Comparison of ENCODE assay signal across 21 cellular contexts in genomic region chr3:170454468-170454867, GRCh38. TPM values are rescaled to one million over a fixed set of nuclear protein-coding genes. Genes with fewer than 3 reads are reported as not detected.
A peak's percentile ranks its signal among the peaks of the same experiment; 100 is the strongest.
DNase-seq lines count a peak whose midpoint lies in the region; ATAC-seq, FAIRE-seq and TF ChIP-seq lines count a peak whose summit lies in the region.
"Had no signal": no experiment of that assay in that cellular context is flagged by ENCODE, and none has a peak within 500 bp of the region (broad histone marks: within the 10 kb centered on the region; RNA-seq: fewer than 3 reads in every experiment).

No MANE protein-coding gene starts in this region.

- ATAC-seq in left cardiac atrium (no peak), Right ventricle myocardium superior (ENCODE audit: poor library complexity) (no peak), left colon (no peak)

- H3K36me3 ChIP-seq in endothelial cell of umbilical vein (ENCODE audit: control insufficient read depth in 2 of 2, extremely low read depth in 1 of 2, insufficient read depth in 2 of 2, low read length in 2 of 2), result no peaks in the 10 kb centered on the region
- H3K36me3 ChIP-seq: BE2C had no signal

- no peak overlapping the region for H3K4me3 Mint-ChIP-seq in mesothelial cell of epicardium
- H3K4me3 Mint-ChIP-seq: CD4-positive, alpha-beta memory T cell; H9 had no signal

- DNase-seq in left cardiac atrium (peak; percentile 33), Right ventricle myocardium superior (no peak), endothelial cell of umbilical vein (ENCODE audit: low read depth, low spot score) (peak; percentile 17), mesothelial cell of epicardium (ENCODE audit: low spot score in 2 of 2, unreplicated experiment in 2 of 2) (no peak), Ammon's horn (ENCODE audit: low spot score) (no peak), left colon (no peak)
- no peak for DNase-seq in activated effector memory CD4-positive, alpha-beta T cell treated with Interleukin-2 at 50 U/mL for 16 hours
- DNase-seq: BE2C; CD4-positive, alpha-beta memory T cell; COR-L47; DMS153; DMS79 treated with DMSO at 0.1 percent for 48 hours; EL; GOT3; H9 had no signal

- peak overlapping the region; percentile 12 for H3K4me2 ChIP-seq in endothelial cell of umbilical vein (ENCODE audit: insufficient read depth, low read length)

- TF ChIP-seq CTCF in endothelial cell of umbilical vein (IDR thresholded peaks at IDR 0.05; ENCODE audit: extremely low read depth in 1 of 2, insufficient read depth in 1 of 2, low read depth in 1 of 2, low read length in 2 of 2) (no peak), mesothelial cell of epicardium (IDR thresholded peaks at IDR 0.05; ENCODE audit: unreplicated experiment) (no peak)

- H3K4me1 Mint-ChIP-seq in mesothelial cell of epicardium, result peaks cover 19% of the 10 kb centered on the region
- H3K4me1 Mint-ChIP-seq: CD4-positive, alpha-beta memory T cell had no signal

- peaks cover 4% of the 10 kb centered on the region for H3K4me1 ChIP-seq in endothelial cell of umbilical vein (ENCODE audit: control insufficient read depth, extremely low read depth, insufficient read depth, low read length)

- no peak overlapping the region for H3K9ac ChIP-seq in endothelial cell of umbilical vein (replicated peaks; ENCODE audit: extremely low read depth, insufficient read depth, low read length)

- peak overlapping the region; percentile 43 for H3K27ac Mint-ChIP-seq in mesothelial cell of epicardium
- H3K27ac Mint-ChIP-seq: H9 had no signal

- no peaks in the 10 kb centered on the region for H3K27me3 Mint-ChIP-seq in mesothelial cell of epicardium (ENCODE audit: low read depth)

- intact Hi-C loops in left cardiac atrium (cut with DNase I) (no loop called here), Right ventricle myocardium superior (cut with DNase I) (no loop called here), endothelial cell of umbilical vein (cut with micrococcal nuclease) (no loop called here), left colon (cut with DNase I, micrococcal nuclease) (no loop called here)

- peak overlapping the region; percentile 48 for H2AFZ ChIP-seq in endothelial cell of umbilical vein (ENCODE audit: low read depth, low read length)

- dilution Hi-C loops in endothelial cell of umbilical vein (cut with MboI; ENCODE audit: extremely low pct_ligation_motif_present, low sequenced_read_pairs), result no loop called here

- H3K79me2 ChIP-seq in endothelial cell of umbilical vein (ENCODE audit: control insufficient read depth, insufficient read depth, low read length), result no peaks in the 10 kb centered on the region

- CTCF ChIA-PET in endothelial cell of umbilical vein (lab: Charles Lee), result interaction anchor here (1.8 kb wide), 1 partner anchor 40 kb away, joined by 7 read pairs; no protein-coding TSS in a partner anchor

- no peaks in the 10 kb centered on the region for H4K20me1 ChIP-seq in endothelial cell of umbilical vein (replicated peaks; ENCODE audit: control insufficient read depth, extremely low read depth, insufficient read depth, low read length)

- H3K4me3 ChIP-seq in endothelial cell of umbilical vein (replicated peaks in 1 of 3; ENCODE audit: insufficient read depth in 1 of 3, low read depth in 1 of 3, low read length in 3 of 3), result no peak overlapping the region

- FAIRE-seq in endothelial cell of umbilical vein (lab: Jason Lieb, UNC), result peak; percentile 76
- FAIRE-seq: D721Med, G401.6, GM12891 had no signal

- POLR2A ChIA-PET in endothelial cell of umbilical vein (lab: Charles Lee), result no interaction called here

- H3K9me1 ChIP-seq in endothelial cell of umbilical vein (replicated peaks; ENCODE audit: control insufficient read depth, extremely low read depth, insufficient read depth, low read length), result no peaks in the 10 kb centered on the region

- H3K36me3 Mint-ChIP-seq in mesothelial cell of epicardium, result no peaks in the 10 kb centered on the region
- H3K36me3 Mint-ChIP-seq: CD4-positive, alpha-beta memory T cell had no signal

- H3K27ac ChIP-seq in endothelial cell of umbilical vein (ENCODE audit: insufficient read depth, low read depth, low read length), result no peak overlapping the region
- H3K27ac ChIP-seq: C4-2B had no signal

- peaks cover 6% of the 10 kb centered on the region for H3K9me3 Mint-ChIP-seq in mesothelial cell of epicardium
- H3K9me3 Mint-ChIP-seq: H9 had no signal

- no peaks in the 10 kb centered on the region for H3K27me3 ChIP-seq in endothelial cell of umbilical vein (ENCODE audit: control insufficient read depth in 2 of 2, insufficient read depth in 2 of 2, low read length in 2 of 2)
- H3K27me3 ChIP-seq: BE2C had no signal

- no TSS peak for BruUV-seq in endothelial cell of umbilical vein (replicated peaks; lab: Mats Ljungman, UMichigan)

- TF ChIP-seq POLR2A in endothelial cell of umbilical vein (IDR thresholded peaks at IDR 0.05; ENCODE audit: low read depth, low read length), result no peak

- no peaks in the 10 kb centered on the region for H3K9me3 ChIP-seq in endothelial cell of umbilical vein (replicated peaks; ENCODE audit: control insufficient read depth, insufficient read depth, low read length)

TF ChIP-seq in endothelial cell of umbilical vein, 7 proteins besides CTCF, POLR2A, EP300 and RAD21:
- TF ChIP-seq MYC (IDR thresholded peaks at IDR 0.05; ENCODE audit: low read depth, low read length) (no peak), POLR2AphosphoS5 (IDR thresholded peaks at IDR 0.05; ENCODE audit: insufficient read depth, low read depth, low read length) (no peak), JUN (IDR thresholded peaks at IDR 0.05; ENCODE audit: borderline replicate concordance, insufficient read depth, insufficient read length, low read depth) (no peak), EZH2 (IDR thresholded peaks at IDR 0.05; ENCODE audit: borderline replicate concordance, low read depth, low read length, severe bottlenecking) (no peak), MAX (IDR thresholded peaks at IDR 0.05; ENCODE audit: insufficient read depth, insufficient read length) (no peak), GATA2 (IDR thresholded peaks at IDR 0.05; ENCODE audit: insufficient read depth, insufficient read length, low read depth, low read length) (no peak), FOS (IDR thresholded peaks at IDR 0.05; ENCODE audit: borderline replicate concordance, insufficient read depth, low read length) (no peak)

RNA-seq across cellular contexts. Expression of gene CLDN11, which starts 35.8 kb away (rescaled TPM):
- total RNA-seq in left cardiac atrium (10 to 100 TPM in 1 of 2 donors, 1 to 10 TPM in 1; 9.4 to 12.9 TPM), Right ventricle myocardium superior (2.6 TPM), endothelial cell of umbilical vein (344 and 395 TPM in 2 replicates), mesothelial cell of epicardium (153 to 168 TPM (median 164 TPM) in 3 replicates), left colon (1 to 10 TPM; 4.3 to 7.7 TPM)
- polyA plus RNA-seq in endothelial cell of umbilical vein, result 147 and 178 TPM in 2 replicates
- 142 and 185 TPM in 2 replicates for polyA plus RNA-seq in endothelial cell of umbilical vein (2011; cell fraction: cytosol; rRNA removed)
- polyA plus RNA-seq in endothelial cell of umbilical vein (2011; cell fraction: nucleus; rRNA removed), result 63.2 and 65.1 TPM in 2 replicates
- 84.8 and 369 TPM in 2 replicates for polyA plus RNA-seq in endothelial cell of umbilical vein (2012)
- polyA minus RNA-seq in endothelial cell of umbilical vein, result 90.8 and 139 TPM in 2 replicates
- not detected for polyA minus RNA-seq in endothelial cell of umbilical vein (2011; cell fraction: cytosol; rRNA and poly(A)+ RNA removed)
- polyA minus RNA-seq in endothelial cell of umbilical vein (2011; cell fraction: nucleus; rRNA and poly(A)+ RNA removed), result 35.4 and 38.8 TPM in 2 replicates
- total RNA-seq: A172, HT1080 had no signal
- polyA plus RNA-seq: CD4-positive, alpha-beta memory T cell had no signal

Comparison
In these comparisons a context has a peak if more than half of its experiments do, and no peak if none do; other contexts are left out.
1. DNase-seq: peak in left cardiac atrium (single experiment) and endothelial cell of umbilical vein (single experiment); none in Right ventricle myocardium superior (single experiment), mesothelial cell of epicardium (0 of 2), activated effector memory CD4-positive, alpha-beta T cell treated with Interleukin-2 at 50 U/mL for 16 hours (single experiment), Ammon's horn (single experiment) and left colon (0 of 2).
2. RNA of gene CLDN11, which starts 35.8 kb away (total RNA-seq): 344 to 395 TPM in endothelial cell of umbilical vein and 153 to 168 TPM in mesothelial cell of epicardium; 9.4 to 12.9 TPM in left cardiac atrium, 4.3 to 7.7 TPM in left colon and 2.6 TPM in Right ventricle myocardium superior (single experiment); every median in the first group is over 10 times any median in the second.